ENCODE assay signal across 15 cellular contexts in genomic region chr4:13635281-13635799, GRCh38.
"Had no signal": no experiment of that assay in that cellular context is flagged by ENCODE, and none has a peak within 500 bp of the region (broad histone marks: within the 10 kb centered on the region; RNA-seq: fewer than 3 reads in every experiment).

No MANE protein-coding gene starts in this region.

- DNase-seq: activated CD4-positive, alpha-beta T cell treated with anti-CD3 and anti-CD28 coated beads, Interleukin-2, amount 10 ng/mL, durations not matched to agents 24 days and 14 days; activated CD4-positive, CD25-positive, alpha-beta regulatory T cell; activated gamma-delta T cell treated with Interleukin-2 at 50 U/mL for 16 hours; activated naive CD8-positive, alpha-beta T cell treated with anti-CD3 and anti-CD28 coated beads, Interleukin-2, amount 10 ng/mL, durations not matched to agents 7 days and 5 days; glutamatergic neuron; hypothalamus; kidney; left lung; mucosa of descending colon; naive thymus-derived CD4-positive, alpha-beta T cell; pancreas; stimulated activated CD4-positive, alpha-beta T cell treated with anti-CD3 and anti-CD28 coated beads, Interleukin-2, amount 100 ng/mL, for 48 hours; trophoblast cell had no signal

- ATAC-seq: left lung; mucosa of descending colon; naive thymus-derived CD4-positive, alpha-beta T cell; pancreas; stimulated activated memory B cell treated with anti-CD40 and anti-IgM and Interleukin-4, amounts not matched to agents 10 μg/mL and 1 μg/mL and 100 μg/mL, for 72 hours had no signal

- H3K9me3 ChIP-seq: breast epithelium, left lung, mucosa of descending colon, pancreas had no signal

- H3K27ac ChIP-seq: breast epithelium, left lung, pancreas had no signal

- H3K4me1 ChIP-seq: breast epithelium, left lung, pancreas had no signal

- H3K36me3 ChIP-seq: breast epithelium, left lung, pancreas had no signal

- H3K4me3 ChIP-seq: breast epithelium, left lung, mucosa of descending colon, pancreas had no signal

- FAIRE-seq: kidney, pancreas had no signal
